In genomic region chr12:56104815-56105476, GRCh38 we compare ENCODE assay signal across 1 cellular context.
TF ChIP-seq lines count a peak whose summit lies in the region.

No MANE protein-coding gene starts in this region.

TF ChIP-seq in HepG2, 621 proteins besides CTCF, POLR2A, EP300 and RAD21 (continued from another document):
- TF ChIP-seq MED1 (CRISPR knock-in tag; IDR thresholded peaks at IDR 0.05) = no peak
- TF ChIP-seq MAF1 (CRISPR knock-in tag; IDR thresholded peaks at IDR 0.05; ENCODE audit: borderline replicate concordance) = no peak
